2 cellular contexts compared by ENCODE assay signal in the genomic region with DNA sequence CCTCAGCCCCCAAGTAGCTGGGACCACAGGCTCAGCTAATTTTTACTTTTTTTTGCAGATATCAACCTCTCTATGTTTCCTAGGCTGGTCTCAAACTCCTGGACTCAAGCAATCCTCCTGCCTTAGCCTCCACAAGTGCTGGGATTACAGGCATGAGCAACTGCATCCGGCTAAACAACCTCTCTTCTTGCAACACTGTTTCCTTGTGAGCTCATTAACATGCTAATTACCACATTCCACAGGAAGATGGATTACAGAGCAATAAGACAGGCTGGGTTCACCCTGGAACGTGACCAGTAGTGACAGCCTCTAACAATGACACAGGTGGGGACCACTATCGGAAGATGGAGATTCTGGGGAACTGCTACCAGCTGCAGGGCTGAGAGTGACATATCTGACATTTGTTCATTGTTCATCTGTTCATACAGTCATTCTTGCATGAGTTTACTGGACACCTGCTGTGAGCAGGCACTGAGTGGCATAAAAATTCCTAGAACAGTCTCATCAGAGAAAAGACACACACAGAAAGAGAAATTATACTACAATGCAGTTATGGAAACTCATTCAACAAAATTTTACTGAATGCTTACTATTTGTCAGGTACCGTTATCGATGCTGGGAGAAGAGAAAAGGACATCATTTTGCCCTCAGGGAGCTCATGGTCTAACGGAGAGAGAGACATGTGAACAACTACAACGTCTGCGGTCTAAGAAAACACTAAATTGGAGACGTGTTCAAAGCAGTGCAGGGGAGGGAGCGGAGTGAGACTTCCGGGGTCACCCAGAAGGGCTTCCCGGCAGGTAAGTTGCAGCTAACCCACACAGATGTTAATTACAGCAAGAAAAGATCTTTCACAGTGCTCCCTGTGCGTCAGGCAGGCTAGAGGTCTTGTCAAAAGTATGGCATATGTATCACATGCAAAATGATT.
A peak's percentile ranks its signal among the peaks of the same experiment; 100 is the strongest.
TF ChIP-seq lines count a peak whose summit lies in the region.

No MANE protein-coding gene starts in this region.

TF ChIP-seq in A549, 52 proteins besides CTCF, POLR2A, EP300 and RAD21 (continued from another document):
- TF ChIP-seq ZNF302 (CRISPR knock-in tag; IDR thresholded peaks at IDR 0.05) (no peak), USF2 (IDR thresholded peaks at IDR 0.05) (no peak), HOXA7 (CRISPR knock-in tag; IDR thresholded peaks at IDR 0.05) (no peak), SREBF2 (IDR thresholded peaks at IDR 0.05) (no peak), BHLHE40 (IDR thresholded peaks at IDR 0.05; ENCODE audit: low read depth, low read length) (no peak), KDM1A (IDR thresholded peaks at IDR 0.05; ENCODE audit: low read depth) (no peak), RFX5 (IDR thresholded peaks at IDR 0.05) (no peak), HDAC2 (IDR thresholded peaks at IDR 0.05) (no peak)
- TF ChIP-seq, protein P1, sequence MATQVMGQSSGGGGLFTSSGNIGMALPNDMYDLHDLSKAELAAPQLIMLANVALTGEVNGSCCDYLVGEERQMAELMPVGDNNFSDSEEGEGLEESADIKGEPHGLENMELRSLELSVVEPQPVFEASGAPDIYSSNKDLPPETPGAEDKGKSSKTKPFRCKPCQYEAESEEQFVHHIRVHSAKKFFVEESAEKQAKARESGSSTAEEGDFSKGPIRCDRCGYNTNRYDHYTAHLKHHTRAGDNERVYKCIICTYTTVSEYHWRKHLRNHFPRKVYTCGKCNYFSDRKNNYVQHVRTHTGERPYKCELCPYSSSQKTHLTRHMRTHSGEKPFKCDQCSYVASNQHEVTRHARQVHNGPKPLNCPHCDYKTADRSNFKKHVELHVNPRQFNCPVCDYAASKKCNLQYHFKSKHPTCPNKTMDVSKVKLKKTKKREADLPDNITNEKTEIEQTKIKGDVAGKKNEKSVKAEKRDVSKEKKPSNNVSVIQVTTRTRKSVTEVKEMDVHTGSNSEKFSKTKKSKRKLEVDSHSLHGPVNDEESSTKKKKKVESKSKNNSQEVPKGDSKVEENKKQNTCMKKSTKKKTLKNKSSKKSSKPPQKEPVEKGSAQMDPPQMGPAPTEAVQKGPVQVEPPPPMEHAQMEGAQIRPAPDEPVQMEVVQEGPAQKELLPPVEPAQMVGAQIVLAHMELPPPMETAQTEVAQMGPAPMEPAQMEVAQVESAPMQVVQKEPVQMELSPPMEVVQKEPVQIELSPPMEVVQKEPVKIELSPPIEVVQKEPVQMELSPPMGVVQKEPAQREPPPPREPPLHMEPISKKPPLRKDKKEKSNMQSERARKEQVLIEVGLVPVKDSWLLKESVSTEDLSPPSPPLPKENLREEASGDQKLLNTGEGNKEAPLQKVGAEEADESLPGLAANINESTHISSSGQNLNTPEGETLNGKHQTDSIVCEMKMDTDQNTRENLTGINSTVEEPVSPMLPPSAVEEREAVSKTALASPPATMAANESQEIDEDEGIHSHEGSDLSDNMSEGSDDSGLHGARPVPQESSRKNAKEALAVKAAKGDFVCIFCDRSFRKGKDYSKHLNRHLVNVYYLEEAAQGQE (IDR thresholded peaks at IDR 0.05) = no peak

TF ChIP-seq in liver, 16 proteins besides CTCF, POLR2A, EP300 and RAD21 (continued from another document):
- TF ChIP-seq, protein P1 (IDR thresholded peaks at IDR 0.05) = no peak
- TF ChIP-seq TAF1 (conservative IDR thresholded peaks at IDR 0.05) (no peak), ZBTB33 (IDR thresholded peaks at IDR 0.05) (no peak), RXRA (IDR thresholded peaks at IDR 0.05) (peak in 1 of 2 donors; percentile 18), NR2F2 (IDR thresholded peaks at IDR 0.05) (no peak)
